Comparison of ENCODE assay signal across 12 cellular contexts in genomic region chr2:44731505-44731904, GRCh38.
DNase-seq lines count a peak whose midpoint lies in the region; ATAC-seq lines count a peak whose summit lies in the region.
"Had no signal": no experiment of that assay in that cellular context is flagged by ENCODE, and none has a peak within 500 bp of the region (broad histone marks: within the 10 kb centered on the region; RNA-seq: fewer than 3 reads in every experiment).

No MANE protein-coding gene starts in this region.

- ATAC-seq in GM18861 (IDR thresholded peaks at IDR 0.05; ENCODE audit: unreplicated experiment), result peak; percentile 93
- ATAC-seq in GM21390 (IDR thresholded peaks at IDR 0.05; ENCODE audit: unreplicated experiment), result peak; percentile 99
- ATAC-seq in HG03039 (IDR thresholded peaks at IDR 0.05; ENCODE audit: unreplicated experiment), result peak; percentile 87
- peak; percentile 61 for ATAC-seq in activated T-helper 17 cell treated with anti-CD3 and anti-CD28 coated beads, Interleukin-2, amount 50 U/mL, for 72 hours (replicated peaks)
- ATAC-seq in Right ventricle myocardium inferior, result no peak
- ATAC-seq in T-helper 17 cell, result no peak

- intact Hi-C loops in Right ventricle myocardium inferior (cut with DNase I), result no loop called here

- H3K27ac Mint-ChIP-seq in activated T-helper 17 cell treated with anti-CD3 and anti-CD28 coated beads, Interleukin-2, amount 50 U/mL, for 72 hours, result no peak overlapping the region
- no peak overlapping the region for H3K27ac Mint-ChIP-seq in T-helper 17 cell
- H3K27ac Mint-ChIP-seq: IgD-negative memory B cell had no signal

- peaks cover 8% of the 10 kb centered on the region for H3K9me3 Mint-ChIP-seq in activated T-helper 17 cell treated with anti-CD3 and anti-CD28 coated beads, Interleukin-2, amount 50 U/mL, for 72 hours

- no peak for DNase-seq in T-helper 2 cell
- DNase-seq in Right ventricle myocardium inferior (ENCODE audit: missing footprints), result no peak
- DNase-seq in UCSD-AML1 (lab: John Stamatoyannopoulos, UW; ENCODE audit: unreplicated experiment), result no peak
- DNase-seq in T-helper 17 cell, result no peak
- DNase-seq: activated T-cell treated with anti-CD3 and anti-CD28 coated beads, Interleukin-2, amount 50 U/mL, for 4 hours; Calu3; RPMI8226 had no signal

- no peak overlapping the region for H3K4me3 Mint-ChIP-seq in activated T-helper 17 cell treated with anti-CD3 and anti-CD28 coated beads, Interleukin-2, amount 50 U/mL, for 72 hours
- H3K4me3 Mint-ChIP-seq in T-helper 17 cell, result no peak overlapping the region
- H3K4me3 Mint-ChIP-seq: activated T-cell treated with anti-CD3 and anti-CD28 coated beads, Interleukin-2, amount 50 U/mL, for 4 hours; IgD-negative memory B cell had no signal

- H3K36me3 Mint-ChIP-seq in activated T-helper 17 cell treated with anti-CD3 and anti-CD28 coated beads, Interleukin-2, amount 50 U/mL, for 72 hours (ENCODE audit: low read depth), result peaks cover 5% of the 10 kb centered on the region
- peaks cover 6% of the 10 kb centered on the region for H3K36me3 Mint-ChIP-seq in T-helper 17 cell (ENCODE audit: low read depth)

- H3K4me1 Mint-ChIP-seq in activated T-helper 17 cell treated with anti-CD3 and anti-CD28 coated beads, Interleukin-2, amount 50 U/mL, for 72 hours, result no peaks in the 10 kb centered on the region
- H3K4me1 Mint-ChIP-seq in T-helper 17 cell, result no peaks in the 10 kb centered on the region

- H3K9me3 ChIP-seq in T-helper 17 cell (ENCODE audit: control insufficient read depth, low read length, poor library complexity, severe bottlenecking), result no peaks in the 10 kb centered on the region

- no peaks in the 10 kb centered on the region for H3K27me3 Mint-ChIP-seq in activated T-helper 17 cell treated with anti-CD3 and anti-CD28 coated beads, Interleukin-2, amount 50 U/mL, for 72 hours
- H3K27me3 Mint-ChIP-seq in T-helper 17 cell, result no peaks in the 10 kb centered on the region
- H3K27me3 Mint-ChIP-seq: IgD-negative memory B cell had no signal

Comparison
In these comparisons a context has a peak if more than half of its experiments do, and no peak if none do; other contexts are left out.
1. ATAC-seq: peak in GM18861 (single experiment), GM21390 (single experiment), HG03039 (single experiment) and activated T-helper 17 cell treated with anti-CD3 and anti-CD28 coated beads, Interleukin-2, amount 50 U/mL, for 72 hours (single experiment); none in Right ventricle myocardium inferior (single experiment) and T-helper 17 cell (single experiment).